9 cellular contexts compared by ENCODE assay signal in the genomic region with DNA sequence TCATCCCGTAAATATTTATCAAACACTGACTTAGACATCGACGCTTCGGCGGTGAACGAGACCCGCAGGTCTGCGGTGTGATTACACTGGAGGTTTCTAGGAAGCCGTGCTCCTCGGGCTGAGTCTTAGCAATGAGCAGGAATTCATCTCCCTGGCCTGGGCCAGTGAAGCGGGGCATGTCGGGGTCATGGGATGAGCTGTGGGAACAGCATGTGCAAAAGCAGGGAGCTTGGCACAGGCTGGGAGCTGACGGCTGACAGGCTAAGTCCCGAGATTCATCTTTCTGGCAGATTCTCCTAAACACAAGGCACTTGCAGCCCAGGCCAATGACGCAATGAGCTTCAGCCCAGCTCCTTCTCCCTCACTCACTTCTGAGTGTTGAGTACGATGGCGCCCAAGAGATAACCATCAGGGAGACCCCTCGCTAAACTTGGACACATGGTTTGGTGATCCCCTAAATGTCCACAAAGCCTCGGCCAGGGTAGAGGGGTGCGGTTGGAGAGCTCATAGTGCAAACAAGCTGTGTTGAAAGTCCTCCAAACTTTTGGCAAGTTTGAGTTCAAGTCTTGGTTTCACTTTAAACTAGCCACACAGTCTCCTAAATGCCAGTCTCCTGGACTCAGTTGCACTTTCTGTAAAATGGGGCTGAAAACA. TPM values are rescaled to one million over a fixed set of nuclear protein-coding genes. Genes with fewer than 3 reads are reported as not detected.
A peak's percentile ranks its signal among the peaks of the same experiment; 100 is the strongest.
DNase-seq lines count a peak whose midpoint lies in the region; TF ChIP-seq lines count a peak whose summit lies in the region.
"Had no signal": no experiment of that assay in that cellular context is flagged by ENCODE, and none has a peak within 500 bp of the region (broad histone marks: within the 10 kb centered on the region; RNA-seq: fewer than 3 reads in every experiment).

No MANE protein-coding gene starts in this region.

- H3K18ac ChIP-seq in mesendoderm (ENCODE audit: low read length), result no peak overlapping the region

- H3K79me2 ChIP-seq in mesendoderm (ENCODE audit: control insufficient read depth, insufficient read depth, low read length), result no peaks in the 10 kb centered on the region

- no peak overlapping the region for H3K23ac ChIP-seq in mesendoderm (ENCODE audit: low read length)

- no peak overlapping the region for H3K9ac ChIP-seq in mesendoderm (ENCODE audit: low read length)
- H3K9ac ChIP-seq: BLaER1 had no signal

- H3K79me1 ChIP-seq in mesendoderm (ENCODE audit: low read length), result no peaks in the 10 kb centered on the region

- no peak overlapping the region for H4K5ac ChIP-seq in mesendoderm (ENCODE audit: low read length)

- H3K27me3 ChIP-seq in ovary (no peaks in the 10 kb centered on the region), mesendoderm (ENCODE audit: insufficient read depth, low read length, poor library complexity) (no peaks in the 10 kb centered on the region)
- H3K27me3 ChIP-seq: BLaER1 had no signal

- peak overlapping the region; percentile 29 to 49 for H3K4me3 ChIP-seq in foreskin fibroblast (ENCODE audit: low read depth in 1 of 2, low read length in 2 of 2)
- peak overlapping the region; percentile 23 for H3K4me3 ChIP-seq in ovary
- H3K4me3 ChIP-seq in mesendoderm (ENCODE audit: low read length), result no peak overlapping the region
- H3K4me3 ChIP-seq: BLaER1 had no signal

- H3K4me1 ChIP-seq in ovary (ENCODE audit: insufficient read depth) (peaks cover 24% of the 10 kb centered on the region), mesendoderm (ENCODE audit: control insufficient read depth, low read depth, low read length) (no peaks in the 10 kb centered on the region)

- TF ChIP-seq CTCF in foreskin fibroblast (IDR thresholded peaks at IDR 0.05; ENCODE audit: low read depth, low read length), result no peak
- no peak for TF ChIP-seq CTCF in ovary (IDR thresholded peaks at IDR 0.05)

- H3K56ac ChIP-seq in mesendoderm (ENCODE audit: low read length), result no peak overlapping the region

- H2BK15ac ChIP-seq in mesendoderm (replicated peaks; ENCODE audit: low read depth), result no peak overlapping the region

- H2BK120ac ChIP-seq in mesendoderm (ENCODE audit: low read depth, low read length), result no peak overlapping the region

- H3K36me3 ChIP-seq in ovary (no peaks in the 10 kb centered on the region), mesendoderm (ENCODE audit: control insufficient read depth, insufficient read depth, low read length) (no peaks in the 10 kb centered on the region)
- H3K36me3 ChIP-seq: BLaER1 had no signal

- H3K4ac ChIP-seq in mesendoderm (ENCODE audit: low read depth, low read length), result no peak overlapping the region

- H2AK5ac ChIP-seq in mesendoderm (ENCODE audit: low read length), result no peak overlapping the region

- H3K9me3 ChIP-seq in ovary, result no peaks in the 10 kb centered on the region
- H3K9me3 ChIP-seq: BLaER1 had no signal

- H3K27ac ChIP-seq in ovary (peak overlapping the region; percentile 71 to 89), mesendoderm (ENCODE audit: low read depth, low read length) (no peak overlapping the region)
- H3K27ac ChIP-seq: BLaER1 had no signal

- TF ChIP-seq POLR2A in ovary (IDR thresholded peaks at IDR 0.05), result no peak

- H4K8ac ChIP-seq in mesendoderm (ENCODE audit: low read depth, low read length), result no peak overlapping the region

- DNase-seq in AG08395 (ENCODE audit: low spot score), result peak; percentile 86
- DNase-seq in RPMI7951 (ENCODE audit: low read depth), result peak; percentile 60
- DNase-seq in foreskin fibroblast, result peak; percentile 99 to 100
- DNase-seq in ovary, result peak; percentile 89 to 97 (median 96)
- DNase-seq in activated CD8-positive, alpha-beta memory T cell treated with anti-CD3 and anti-CD28 coated beads for 24 hours, result no peak
- DNase-seq in NCI-H1436 treated with DMSO at 0.1 percent for 48 hours (lab: John Stamatoyannopoulos, UW), result no peak
- no peak for DNase-seq in activated CD4-positive, alpha-beta T cell treated with anti-CD3 and anti-CD28 coated beads for 4 hours
- no peak for DNase-seq in mesendoderm

- no peak overlapping the region for H3K4me2 ChIP-seq in mesendoderm (ENCODE audit: low read length)
- H3K4me2 ChIP-seq: BLaER1 had no signal

- TF ChIP-seq EP300 in ovary (IDR thresholded peaks at IDR 0.05), result peak; percentile 100

- WGBS in ovary, 3 donors, result 6 to 14% (median 9%) methylated on average over 20 of the region's 20 CpGs
- no CpG with 5 or more reads among the region's 20 CpGs for WGBS in mesendoderm (ENCODE audit: extremely low coverage, insufficient coverage, low lambda C conversion rate)

- intact Hi-C loops in ovary (cut with DNase I), result no loop called here

- no peak overlapping the region for H2BK5ac ChIP-seq in mesendoderm (ENCODE audit: low read length)

RNA-seq across cellular contexts. Expression of a gene that starts 12.8 kb away (rescaled TPM):
- total RNA-seq in RPMI7951 (2014; rRNA removed; shearing (Covaris generic)), result 7.9 and 8.8 TPM in 2 replicates
- total RNA-seq in ovary, result 100 to 1,000 TPM in 6 of 7 donors, 10 to 100 TPM in 1; 90.6 to 333 (median 142) TPM
- polyA plus RNA-seq in ovary, result 10 to 100 TPM; 53.2 to 63.6 TPM
- 3.7 TPM for polyA plus RNA-seq in mesendoderm (2013, experiment 1 of 2)
- 3.9 TPM for polyA plus RNA-seq in mesendoderm (2013, experiment 2 of 2)

Comparison
In these comparisons a context has a peak if more than half of its experiments do, and no peak if none do; other contexts are left out.
1. DNase-seq: peak in AG08395 (single experiment), RPMI7951 (single experiment), foreskin fibroblast (2 of 2) and ovary (5 of 5); none in activated CD8-positive, alpha-beta memory T cell treated with anti-CD3 and anti-CD28 coated beads for 24 hours (single experiment), NCI-H1436 treated with DMSO at 0.1 percent for 48 hours (single experiment), activated CD4-positive, alpha-beta T cell treated with anti-CD3 and anti-CD28 coated beads for 4 hours (0 of 2) and mesendoderm (single experiment).